In genomic region chr18:9946831-9947230, GRCh38 we compare ENCODE assay signal across 15 cellular contexts. TPM values are rescaled to one million over a fixed set of nuclear protein-coding genes. Genes with fewer than 3 reads are reported as not detected.
DNase-seq lines count a peak whose midpoint lies in the region; ATAC-seq, FAIRE-seq and TF ChIP-seq lines count a peak whose summit lies in the region.
"Had no signal": no experiment of that assay in that cellular context is flagged by ENCODE, and none has a peak within 500 bp of the region (broad histone marks: within the 10 kb centered on the region; RNA-seq: fewer than 3 reads in every experiment).

No MANE protein-coding gene starts in this region.

- no peak overlapping the region for H3K4me2 ChIP-seq in PC-3 (ENCODE audit: low read length)
- H3K4me2 ChIP-seq: A549 had no signal

- intact Hi-C loops in PC-3 (cut with micrococcal nuclease), result no loop called here
- intact Hi-C loops in left ventricle myocardium superior (cut with micrococcal nuclease), result no loop called here

- peak; percentile 44 for ATAC-seq in PC-3
- ATAC-seq in left ventricle myocardium superior, result no peak
- ATAC-seq: A549 had no signal

- H3K9me2 ChIP-seq in PC-3 (replicated peaks; ENCODE audit: low read length), result no peaks in the 10 kb centered on the region

- no peaks in the 10 kb centered on the region for H3K27me3 ChIP-seq in PC-3 (ENCODE audit: low read length)

- TF ChIP-seq CTCF in PC-3 (conservative IDR thresholded peaks at IDR 0.05; ENCODE audit: low read depth, low read length), result no peak
- no peak for TF ChIP-seq CTCF in epithelial cell of esophagus (IDR thresholded peaks at IDR 0.05; ENCODE audit: insufficient read depth, low read depth, low read length, missing control alignments)

- H3K79me2 ChIP-seq in PC-3 (ENCODE audit: low read length), result peaks cover 24% of the 10 kb centered on the region

- peak; percentile 30 for FAIRE-seq in urothelium cell line (lab: Jason Lieb, UNC)
- FAIRE-seq: A549, G401.6, HTR-8/SVneo had no signal

- peaks cover 12% of the 10 kb centered on the region for H4K20me1 ChIP-seq in PC-3 (ENCODE audit: low read length)

- H3K4me1 ChIP-seq in PC-3 (ENCODE audit: insufficient read depth, low read length), result no peaks in the 10 kb centered on the region; the same call in 1 of the 2 replicates

- 0 out of 2 replicates have a peak overlapping the region, but pooled peaks have one; percentile 12 for H3K27ac ChIP-seq in PC-3 (ENCODE audit: low read length)

- H3K4me3 ChIP-seq in PC-3 (ENCODE audit: low read length), result no peak overlapping the region
- H3K4me3 ChIP-seq in epithelial cell of esophagus (ENCODE audit: low read length), result no peak overlapping the region
- H3K4me3 ChIP-seq: A549 had no signal

- H3K9me3 ChIP-seq in PC-3 (ENCODE audit: low read length), result no peaks in the 10 kb centered on the region
- H3K9me3 ChIP-seq: A549, Caco-2 had no signal

- no TSS peak for BruUV-seq in PC-3 (replicated peaks; lab: Mats Ljungman, UMichigan)

- H3F3A ChIP-seq in PC-3 (ENCODE audit: low read length, unreplicated experiment), result no peaks in the 10 kb centered on the region

- CTCF ChIA-PET in PC-3 (lab: Charles Lee), result no interaction called here

- H2AFZ ChIP-seq in PC-3 (ENCODE audit: low read length), result no peak overlapping the region

- peak; percentile 35 for DNase-seq in ELR (ENCODE audit: low read depth)
- DNase-seq in PC-3, result no peak
- peak; percentile 51 for DNase-seq in epithelial cell of esophagus (ENCODE audit: low read depth)
- no peak for DNase-seq in urothelium cell line (ENCODE audit: low spot score)
- no peak for DNase-seq in dermis blood vessel endothelial cell
- no peak for DNase-seq in GDM1 (lab: John Stamatoyannopoulos, UW)
- no peak for DNase-seq in left ventricle myocardium superior
- DNase-seq: Caco-2; CD8-positive, alpha-beta memory T cell; DMS53; HFFc6; KBM-7 had no signal

- H3K9ac ChIP-seq in PC-3 (ENCODE audit: low read length), result no peak overlapping the region

- POLR2A ChIA-PET in PC-3 (lab: Charles Lee; ENCODE audit: unreplicated experiment), result interaction anchor here (0.6 kb wide), 1 partner anchor 33 kb away, joined by 3 read pairs; the partner anchor contains the start of gene VAPA

- H3K36me3 ChIP-seq in PC-3 (ENCODE audit: low read depth, low read length), result peaks cover 52% of the 10 kb centered on the region

RNA-seq across cellular contexts. Expression of gene VAPA, which starts 33.0 kb away (rescaled TPM):
- total RNA-seq in PC-3 (2014; rRNA removed) (281 and 293 TPM in 2 replicates), dermis blood vessel endothelial cell (261 and 330 TPM in 2 replicates), left ventricle myocardium superior (205 TPM)

Comparison
In these comparisons a context has a peak if more than half of its experiments do, and no peak if none do; other contexts are left out.
1. DNase-seq: peak in ELR (single experiment) and epithelial cell of esophagus (single experiment); none in PC-3 (single experiment), urothelium cell line (single experiment), dermis blood vessel endothelial cell (single experiment), GDM1 (single experiment) and left ventricle myocardium superior (single experiment).